ENCODE assay signal across 8 cellular contexts in genomic region chr19:58474997-58475713, GRCh38. TPM values are rescaled to one million over a fixed set of nuclear protein-coding genes. Genes with fewer than 3 reads are reported as not detected.
DNase-seq lines count a peak whose midpoint lies in the region; ATAC-seq, FAIRE-seq and TF ChIP-seq lines count a peak whose summit lies in the region.

No MANE protein-coding gene starts in this region.

- peak overlapping the region; percentile 97 for H3K4me2 ChIP-seq in HepG2 (ENCODE audit: low read depth, low read length)

- TF ChIP-seq RAD21 in HepG2 (CRISPR knock-in tag; IDR thresholded peaks at IDR 0.05): no peak

- TF ChIP-seq EP300 in HepG2 (IDR thresholded peaks at IDR 0.05; ENCODE audit: low read depth in 2 of 2, low read length in 2 of 2): no peak
- TF ChIP-seq EP300 in HepG2 (CRISPR knock-in tag; IDR thresholded peaks at IDR 0.05; ENCODE audit: borderline replicate concordance): no peak
- no peak for TF ChIP-seq EP300 in tibial nerve (IDR thresholded peaks at IDR 0.05)

- BruUV-seq in HepG2 (replicated peaks; lab: Mats Ljungman, UMichigan): no TSS peak

- H3K4me1 ChIP-seq in ES-I3 (ENCODE audit: insufficient read depth, low read length) (no peaks in the 10 kb centered on the region; the same call in 1 of the 2 replicates), HepG2 (ENCODE audit: insufficient read depth, low read length) (peaks cover 20% of the 10 kb centered on the region), tibial nerve (peaks cover 0 to 26% (median 18%) of the 10 kb centered on the region in 4 donors)

- FAIRE-seq in HepG2 (lab: Jason Lieb, UNC): no peak

- TF ChIP-seq POLR2A in HepG2 (IDR thresholded peaks at IDR 0.05; ENCODE audit: insufficient read depth in 1 of 2, low read depth in 2 of 2, low read length in 2 of 2): no peak
- TF ChIP-seq POLR2A in tibial nerve (IDR thresholded peaks at IDR 0.05): no peak

- intact Hi-C loops in HepG2 (cut with micrococcal nuclease; ENCODE audit: unreplicated experiment): no loop called here

- DNase-seq in activated naive CD8-positive, alpha-beta T cell treated with anti-CD3 and anti-CD28 coated beads, Interleukin-2, amount 50 U/mL, for 24 hours: no peak
- no peak for DNase-seq in HepG2 (ENCODE audit: low spot score)
- no peak for DNase-seq in tibial nerve (ENCODE audit: low spot score in 2 of 2)
- no peak for DNase-seq in activated effector memory CD4-positive, alpha-beta T cell treated with Interleukin-2 at 50 U/mL for 16 hours
- DNase-seq in LoVo (ENCODE audit: low spot score): no peak
- no peak for DNase-seq in SK-N-DZ (ENCODE audit: low spot score)

- no peaks in the 10 kb centered on the region for H3K79me2 ChIP-seq in HepG2 (ENCODE audit: insufficient read depth, low read length)

- H4K20me1 ChIP-seq in HepG2 (ENCODE audit: insufficient read depth, low read length): no peaks in the 10 kb centered on the region

- in situ Hi-C loops in HepG2 (cut with HindIII; ENCODE audit: extremely low pct_ligation_motif_present, low pct_unique_long_range_greater_than_20kb): no loop called here

- H3K36me3 ChIP-seq in ES-I3 (ENCODE audit: insufficient read depth, low read length) (no peaks in the 10 kb centered on the region), HepG2 (replicated peaks in 1 of 2; ENCODE audit: control insufficient read depth in 1 of 2, insufficient read depth in 2 of 2, low read length in 2 of 2) (peaks cover 3 to 17% of the 10 kb centered on the region in 2 experiments; a peak in 4 of 5 replicates), tibial nerve (peaks cover 0 to 67% (median 0%) of the 10 kb centered on the region in 3 donors)

- peak; percentile 3 for ATAC-seq in HG02973 (IDR thresholded peaks at IDR 0.05; ENCODE audit: unreplicated experiment)
- ATAC-seq in activated naive CD8-positive, alpha-beta T cell treated with anti-CD3 and anti-CD28 coated beads, Interleukin-2, amount 50 U/mL, for 24 hours: peak; percentile 18
- ATAC-seq in HepG2: no peak

- H3K9ac ChIP-seq in ES-I3 (ENCODE audit: low read depth, low read length) (peak overlapping the region; percentile 77), HepG2 (ENCODE audit: insufficient read depth, low read depth, low read length) (peak overlapping the region; percentile 73)

- peak overlapping the region; percentile 98 for H3K27ac Mint-ChIP-seq in activated naive CD8-positive, alpha-beta T cell treated with anti-CD3 and anti-CD28 coated beads, Interleukin-2, amount 50 U/mL, for 24 hours

- H3K27me3 Mint-ChIP-seq in activated naive CD8-positive, alpha-beta T cell treated with anti-CD3 and anti-CD28 coated beads, Interleukin-2, amount 50 U/mL, for 24 hours: no peaks in the 10 kb centered on the region

- H3K9me3 ChIP-seq in ES-I3 (ENCODE audit: control insufficient read depth, insufficient read depth, low read length) (no peaks in the 10 kb centered on the region), HepG2 (ENCODE audit: low read length) (no peaks in the 10 kb centered on the region), tibial nerve (no peaks in the 10 kb centered on the region)

- peaks cover 11% of the 10 kb centered on the region for H3K36me3 Mint-ChIP-seq in activated naive CD8-positive, alpha-beta T cell treated with anti-CD3 and anti-CD28 coated beads, Interleukin-2, amount 50 U/mL, for 24 hours (ENCODE audit: low read depth)

- H2AFZ ChIP-seq in HepG2 (ENCODE audit: low read length): no peak overlapping the region

- no peaks in the 10 kb centered on the region for H3K9me3 Mint-ChIP-seq in activated naive CD8-positive, alpha-beta T cell treated with anti-CD3 and anti-CD28 coated beads, Interleukin-2, amount 50 U/mL, for 24 hours

- POLR2A ChIA-PET in HepG2 (lab: Yijun Ruan, JAX): interaction anchor here (0.7 to 1.5 kb wide), 9 partner anchors 10 to 113 kb away, joined by 3 to 5 read pairs (median 3); partner anchors contain the start of genes SLC27A5, ZBTB45, ZNF497 and ZNF584

- CTCF ChIA-PET in HepG2 (lab: Yijun Ruan, JAX; ENCODE audit: low intra/inter-chr PET ratio, low total read pairs): no interaction called here

- peaks cover 30% of the 10 kb centered on the region for H3K4me1 Mint-ChIP-seq in activated naive CD8-positive, alpha-beta T cell treated with anti-CD3 and anti-CD28 coated beads, Interleukin-2, amount 50 U/mL, for 24 hours

- H3K4me3 Mint-ChIP-seq in activated naive CD8-positive, alpha-beta T cell treated with anti-CD3 and anti-CD28 coated beads, Interleukin-2, amount 50 U/mL, for 24 hours: peak overlapping the region; percentile 88

- H3K4me3 ChIP-seq in HepG2 (replicated peaks in 1 of 3; ENCODE audit: insufficient read depth in 1 of 3, low read depth in 2 of 3, low read length in 3 of 3): peak overlapping the region; percentile 75 to 88 (median 75)
- H3K4me3 ChIP-seq in tibial nerve: peak overlapping the region; percentile 67 to 75 (median 71)

- WGBS in HepG2 (ENCODE audit: low lambda C conversion rate): 47% methylated on average over 18 of the region's 27 CpGs
- WGBS in tibial nerve, 2 donors: 23 to 28% methylated on average over 21 to 25 of the region's 27 CpGs

- H3K27ac ChIP-seq in HepG2 (ENCODE audit: extremely low read length, insufficient read depth, low read length) (peak overlapping the region; percentile 77), tibial nerve (peak overlapping the region; percentile 84 to 94 (median 90))

- H3K27me3 ChIP-seq in HepG2 (ENCODE audit: control insufficient read depth in 1 of 2, insufficient read depth in 2 of 2, low read length in 2 of 2) (no peaks in the 10 kb centered on the region; a peak in 1 of 5 replicates), tibial nerve (no peaks in the 10 kb centered on the region)

- TF ChIP-seq CTCF in HepG2 (CRISPR knock-in tag; IDR thresholded peaks at IDR 0.05): no peak
- no peak for TF ChIP-seq CTCF in tibial nerve (IDR thresholded peaks at IDR 0.05)

RNA-seq across cellular contexts. Expression of gene ZNF446, which starts 1.0 kb away (rescaled TPM):
- total RNA-seq in HepG2 (2016; rRNA removed; fragmentation: Illumina TruSeq; extraction: Trizol) (2.5 and 3.6 TPM in 2 replicates), tibial nerve (10 to 100 TPM; 18.4 to 31.6 (median 26.2) TPM)
- 0.81 and 0.97 TPM in 2 replicates for total RNA-seq in HepG2 (2016; cell fraction: cytosol; rRNA removed; fragmentation: Illumina TruSeq; extraction: Trizol; ENCODE audit: low read depth)
- 2.5 and 3.8 TPM in 2 replicates for total RNA-seq in HepG2 (2016; cell fraction: insoluble cytoplasmic fraction; rRNA removed; fragmentation: Illumina TruSeq; extraction: Trizol)
- 2.1 and 2.7 TPM in 2 replicates for total RNA-seq in HepG2 (2016; cell fraction: membrane; rRNA removed; fragmentation: Illumina TruSeq; extraction: Trizol)
- total RNA-seq in HepG2 (2016; cell fraction: nucleus; rRNA removed; fragmentation: Illumina TruSeq; extraction: Trizol): 3.2 and 3.9 TPM in 2 replicates
- polyA plus RNA-seq in HepG2 (2011; rRNA removed): 3.0 and 3.8 TPM in 2 replicates
- polyA plus RNA-seq in HepG2 (2011; cell fraction: cytosol; rRNA removed): 1.6 and 3.9 TPM in 2 replicates
- 9.0 and 9.4 TPM in 2 replicates for polyA plus RNA-seq in HepG2 (2011; cell fraction: nucleus; rRNA removed)
- 2.8 and 3.6 TPM in 2 replicates for polyA plus RNA-seq in HepG2 (2012)
- polyA plus RNA-seq in HepG2 (2016; cell fraction: cytosol; fragmentation: Illumina TruSeq; extraction: Trizol; ENCODE audit: low read depth): 0.83 and 0.97 TPM in 2 replicates
- polyA plus RNA-seq in HepG2 (2016; cell fraction: insoluble cytoplasmic fraction; fragmentation: Illumina TruSeq; extraction: Trizol; ENCODE audit: low read depth): 2.7 and 3.2 TPM in 2 replicates
- 1.7 TPM in 2 replicates for polyA plus RNA-seq in HepG2 (2016; cell fraction: membrane; fragmentation: Illumina TruSeq; extraction: Trizol; ENCODE audit: low read depth)
- 5.3 and 7.0 TPM in 2 replicates for polyA plus RNA-seq in HepG2 (2016; cell fraction: nucleus; fragmentation: Illumina TruSeq; extraction: Trizol; ENCODE audit: insufficient read depth, low read depth)
- 6.2 and 6.7 TPM in 2 replicates for polyA minus RNA-seq in HepG2 (2011; rRNA and poly(A)+ RNA removed; ENCODE audit: low replicate concordance)
- polyA minus RNA-seq in HepG2 (2011; cell fraction: cytosol; rRNA and poly(A)+ RNA removed): 1.2 and 2.2 TPM in 2 replicates
- polyA minus RNA-seq in HepG2 (2011; cell fraction: nucleus; rRNA and poly(A)+ RNA removed): 5.5 and 6.0 TPM in 2 replicates
- polyA plus RNA-seq in SK-N-DZ (2014; cell fraction: cytosol; rRNA removed): 8.7 and 11.0 TPM in 2 replicates
- polyA plus RNA-seq in SK-N-DZ (2014; cell fraction: nucleus; rRNA removed): 15.4 and 21.0 TPM in 2 replicates

RNA-seq across cellular contexts. Expression of gene ZNF324, which starts 8.3 kb away (rescaled TPM):
- total RNA-seq in HepG2 (2016; rRNA removed; fragmentation: Illumina TruSeq; extraction: Trizol) (4.0 and 4.7 TPM in 2 replicates), tibial nerve (10 to 100 TPM; 23.6 to 33.5 (median 30.2) TPM)
- 0.30 and 1.2 TPM in 2 replicates for total RNA-seq in HepG2 (2016; cell fraction: cytosol; rRNA removed; fragmentation: Illumina TruSeq; extraction: Trizol; ENCODE audit: low read depth)
- 4.0 and 5.4 TPM in 2 replicates for total RNA-seq in HepG2 (2016; cell fraction: insoluble cytoplasmic fraction; rRNA removed; fragmentation: Illumina TruSeq; extraction: Trizol)
- total RNA-seq in HepG2 (2016; cell fraction: membrane; rRNA removed; fragmentation: Illumina TruSeq; extraction: Trizol): 1.7 and 1.8 TPM in 2 replicates
- total RNA-seq in HepG2 (2016; cell fraction: nucleus; rRNA removed; fragmentation: Illumina TruSeq; extraction: Trizol): 4.7 and 6.2 TPM in 2 replicates
- polyA plus RNA-seq in HepG2 (2011; rRNA removed): 1.1 and 1.6 TPM in 2 replicates
- 1.5 and 1.6 TPM in 2 replicates for polyA plus RNA-seq in HepG2 (2011; cell fraction: cytosol; rRNA removed)
- polyA plus RNA-seq in HepG2 (2011; cell fraction: nucleus; rRNA removed): 6.4 TPM in 2 replicates
- 1.8 and 2.3 TPM in 2 replicates for polyA plus RNA-seq in HepG2 (2012)
- 0.07 and 0.16 TPM in 2 replicates for polyA plus RNA-seq in HepG2 (2016; cell fraction: cytosol; fragmentation: Illumina TruSeq; extraction: Trizol; ENCODE audit: low read depth)
- 2.1 and 2.5 TPM in 2 replicates for polyA plus RNA-seq in HepG2 (2016; cell fraction: insoluble cytoplasmic fraction; fragmentation: Illumina TruSeq; extraction: Trizol; ENCODE audit: low read depth)
- 0.45 and 0.47 TPM in 2 replicates for polyA plus RNA-seq in HepG2 (2016; cell fraction: membrane; fragmentation: Illumina TruSeq; extraction: Trizol; ENCODE audit: low read depth)
- polyA plus RNA-seq in HepG2 (2016; cell fraction: nucleus; fragmentation: Illumina TruSeq; extraction: Trizol; ENCODE audit: insufficient read depth, low read depth): 3.4 and 3.6 TPM in 2 replicates
- 10.2 and 18.5 TPM in 2 replicates for polyA minus RNA-seq in HepG2 (2011; rRNA and poly(A)+ RNA removed; ENCODE audit: low replicate concordance)
- 1.9 and 2.6 TPM in 2 replicates for polyA minus RNA-seq in HepG2 (2011; cell fraction: cytosol; rRNA and poly(A)+ RNA removed)
- polyA minus RNA-seq in HepG2 (2011; cell fraction: nucleus; rRNA and poly(A)+ RNA removed): 10.4 and 13.9 TPM in 2 replicates
- polyA plus RNA-seq in SK-N-DZ (2014; cell fraction: cytosol; rRNA removed): 6.2 and 8.7 TPM in 2 replicates
- polyA plus RNA-seq in SK-N-DZ (2014; cell fraction: nucleus; rRNA removed): 6.7 and 8.0 TPM in 2 replicates

RNA-seq across cellular contexts. Expression of gene ZNF324B, which starts 23.7 kb away (rescaled TPM):
- 2.5 and 3.0 TPM in 2 replicates for total RNA-seq in HepG2 (2016; rRNA removed; fragmentation: Illumina TruSeq; extraction: Trizol)
- total RNA-seq in HepG2 (2016; cell fraction: cytosol; rRNA removed; fragmentation: Illumina TruSeq; extraction: Trizol; ENCODE audit: low read depth): 0.79 and 1.6 TPM in 2 replicates
- total RNA-seq in HepG2 (2016; cell fraction: insoluble cytoplasmic fraction; rRNA removed; fragmentation: Illumina TruSeq; extraction: Trizol): 2.4 and 3.3 TPM in 2 replicates
- total RNA-seq in HepG2 (2016; cell fraction: membrane; rRNA removed; fragmentation: Illumina TruSeq; extraction: Trizol): 1.3 and 1.6 TPM in 2 replicates
- total RNA-seq in HepG2 (2016; cell fraction: nucleus; rRNA removed; fragmentation: Illumina TruSeq; extraction: Trizol): 1.7 and 2.9 TPM in 2 replicates
- 0.53 and 0.98 TPM in 2 replicates for polyA plus RNA-seq in HepG2 (2011; rRNA removed)
- 0.50 and 0.56 TPM in 2 replicates for polyA plus RNA-seq in HepG2 (2011; cell fraction: cytosol; rRNA removed)
- polyA plus RNA-seq in HepG2 (2011; cell fraction: nucleus; rRNA removed): 1.8 and 2.6 TPM in 2 replicates
- 0.95 and 0.97 TPM in 2 replicates for polyA plus RNA-seq in HepG2 (2012)
- 0.09 and 0.11 TPM in 2 replicates for polyA plus RNA-seq in HepG2 (2016; cell fraction: cytosol; fragmentation: Illumina TruSeq; extraction: Trizol; ENCODE audit: low read depth)
- polyA plus RNA-seq in HepG2 (2016; cell fraction: insoluble cytoplasmic fraction; fragmentation: Illumina TruSeq; extraction: Trizol; ENCODE audit: low read depth): 0.96 and 1.1 TPM in 2 replicates
- polyA plus RNA-seq in HepG2 (2016; cell fraction: membrane; fragmentation: Illumina TruSeq; extraction: Trizol; ENCODE audit: low read depth): 0.21 and 0.26 TPM in 2 replicates
- polyA plus RNA-seq in HepG2 (2016; cell fraction: nucleus; fragmentation: Illumina TruSeq; extraction: Trizol; ENCODE audit: insufficient read depth, low read depth): 2.2 and 2.7 TPM in 2 replicates
- 4.0 and 14.2 TPM in 2 replicates for polyA minus RNA-seq in HepG2 (2011; rRNA and poly(A)+ RNA removed; ENCODE audit: low replicate concordance)
- polyA minus RNA-seq in HepG2 (2011; cell fraction: cytosol; rRNA and poly(A)+ RNA removed): 0.69 and 1.5 TPM in 2 replicates
- polyA minus RNA-seq in HepG2 (2011; cell fraction: nucleus; rRNA and poly(A)+ RNA removed): 2.7 and 3.9 TPM in 2 replicates
- 10 to 100 TPM; 13.6 to 23.4 (median 15.5) TPM for total RNA-seq in tibial nerve
- 3.3 and 3.5 TPM in 2 replicates for polyA plus RNA-seq in SK-N-DZ (2014; cell fraction: cytosol; rRNA removed)
- 3.5 and 4.3 TPM in 2 replicates for polyA plus RNA-seq in SK-N-DZ (2014; cell fraction: nucleus; rRNA removed)

RNA-seq across cellular contexts. Expression of gene ZNF132, which starts 35.2 kb away (rescaled TPM):
- not detected in 2 replicates for total RNA-seq in HepG2 (2016; rRNA removed; fragmentation: Illumina TruSeq; extraction: Trizol)
- total RNA-seq in HepG2 (2016; cell fraction: cytosol; rRNA removed; fragmentation: Illumina TruSeq; extraction: Trizol; ENCODE audit: low read depth): not detected in 2 replicates
- not detected in 2 replicates for total RNA-seq in HepG2 (2016; cell fraction: insoluble cytoplasmic fraction; rRNA removed; fragmentation: Illumina TruSeq; extraction: Trizol)
- not detected in 2 replicates for total RNA-seq in HepG2 (2016; cell fraction: membrane; rRNA removed; fragmentation: Illumina TruSeq; extraction: Trizol)
- not detected in 2 replicates for total RNA-seq in HepG2 (2016; cell fraction: nucleus; rRNA removed; fragmentation: Illumina TruSeq; extraction: Trizol)
- not detected in 2 replicates for polyA plus RNA-seq in HepG2 (2011; rRNA removed)
- polyA plus RNA-seq in HepG2 (2011; cell fraction: cytosol; rRNA removed): not detected in 2 replicates
- polyA plus RNA-seq in HepG2 (2011; cell fraction: nucleus; rRNA removed): not detected in 2 replicates
- 0.15 and 0.24 TPM in 2 replicates for polyA plus RNA-seq in HepG2 (2012)
- not detected in 2 replicates for polyA plus RNA-seq in HepG2 (2016; cell fraction: cytosol; fragmentation: Illumina TruSeq; extraction: Trizol; ENCODE audit: low read depth)
- not detected in 2 replicates for polyA plus RNA-seq in HepG2 (2016; cell fraction: insoluble cytoplasmic fraction; fragmentation: Illumina TruSeq; extraction: Trizol; ENCODE audit: low read depth)
- not detected in 2 replicates for polyA plus RNA-seq in HepG2 (2016; cell fraction: membrane; fragmentation: Illumina TruSeq; extraction: Trizol; ENCODE audit: low read depth)
- not detected in 2 replicates for polyA plus RNA-seq in HepG2 (2016; cell fraction: nucleus; fragmentation: Illumina TruSeq; extraction: Trizol; ENCODE audit: insufficient read depth, low read depth)
- polyA minus RNA-seq in HepG2 (2011; rRNA and poly(A)+ RNA removed; ENCODE audit: low replicate concordance): not detected in 2 replicates
- polyA minus RNA-seq in HepG2 (2011; cell fraction: cytosol; rRNA and poly(A)+ RNA removed): not detected in 2 replicates
- not detected in 2 replicates for polyA minus RNA-seq in HepG2 (2011; cell fraction: nucleus; rRNA and poly(A)+ RNA removed)
- total RNA-seq in tibial nerve: 10 to 100 TPM in 2 of 4 donors, 1 to 10 TPM in 2; 5.0 to 12.6 (median 8.2) TPM
- 1.4 and 2.2 TPM in 2 replicates for polyA plus RNA-seq in SK-N-DZ (2014; cell fraction: cytosol; rRNA removed)
- polyA plus RNA-seq in SK-N-DZ (2014; cell fraction: nucleus; rRNA removed): 1.2 and 1.3 TPM in 2 replicates

RNA-seq across cellular contexts. Expression of gene SLC27A5, which starts 36.6 kb away (rescaled TPM):
- total RNA-seq in HepG2 (2016; rRNA removed; fragmentation: Illumina TruSeq; extraction: Trizol) (40.2 and 41.2 TPM in 2 replicates), tibial nerve (10 to 100 TPM; 10.5 to 17.7 (median 13.4) TPM)
- 49.0 and 49.9 TPM in 2 replicates for total RNA-seq in HepG2 (2016; cell fraction: cytosol; rRNA removed; fragmentation: Illumina TruSeq; extraction: Trizol; ENCODE audit: low read depth)
- total RNA-seq in HepG2 (2016; cell fraction: insoluble cytoplasmic fraction; rRNA removed; fragmentation: Illumina TruSeq; extraction: Trizol): 39.8 and 42.2 TPM in 2 replicates
- 59.4 and 64.1 TPM in 2 replicates for total RNA-seq in HepG2 (2016; cell fraction: membrane; rRNA removed; fragmentation: Illumina TruSeq; extraction: Trizol)
- total RNA-seq in HepG2 (2016; cell fraction: nucleus; rRNA removed; fragmentation: Illumina TruSeq; extraction: Trizol): 18.8 and 20.1 TPM in 2 replicates
- polyA plus RNA-seq in HepG2 (2011; rRNA removed): 30.3 and 36.5 TPM in 2 replicates
- 39.8 and 55.5 TPM in 2 replicates for polyA plus RNA-seq in HepG2 (2011; cell fraction: cytosol; rRNA removed)
- polyA plus RNA-seq in HepG2 (2011; cell fraction: nucleus; rRNA removed): 39.1 and 43.9 TPM in 2 replicates
- 25.9 and 32.1 TPM in 2 replicates for polyA plus RNA-seq in HepG2 (2012)
- polyA plus RNA-seq in HepG2 (2016; cell fraction: cytosol; fragmentation: Illumina TruSeq; extraction: Trizol; ENCODE audit: low read depth): 47.2 and 55.8 TPM in 2 replicates
- polyA plus RNA-seq in HepG2 (2016; cell fraction: insoluble cytoplasmic fraction; fragmentation: Illumina TruSeq; extraction: Trizol; ENCODE audit: low read depth): 36.1 and 36.3 TPM in 2 replicates
- 47.0 and 55.2 TPM in 2 replicates for polyA plus RNA-seq in HepG2 (2016; cell fraction: membrane; fragmentation: Illumina TruSeq; extraction: Trizol; ENCODE audit: low read depth)
- 21.2 and 23.9 TPM in 2 replicates for polyA plus RNA-seq in HepG2 (2016; cell fraction: nucleus; fragmentation: Illumina TruSeq; extraction: Trizol; ENCODE audit: insufficient read depth, low read depth)
- 66.1 and 97.3 TPM in 2 replicates for polyA minus RNA-seq in HepG2 (2011; rRNA and poly(A)+ RNA removed; ENCODE audit: low replicate concordance)
- 7.8 and 9.5 TPM in 2 replicates for polyA minus RNA-seq in HepG2 (2011; cell fraction: cytosol; rRNA and poly(A)+ RNA removed)
- polyA minus RNA-seq in HepG2 (2011; cell fraction: nucleus; rRNA and poly(A)+ RNA removed): 18.9 and 20.1 TPM in 2 replicates
- 11.3 and 16.1 TPM in 2 replicates for polyA plus RNA-seq in SK-N-DZ (2014; cell fraction: cytosol; rRNA removed)
- 5.9 and 7.5 TPM in 2 replicates for polyA plus RNA-seq in SK-N-DZ (2014; cell fraction: nucleus; rRNA removed)
